In genomic region chr11:83156150-83156995, GRCh38 we compare ENCODE assay signal across 8 cellular contexts. TPM values are rescaled to one million over a fixed set of nuclear protein-coding genes. Genes with fewer than 3 reads are reported as not detected.
A peak's percentile ranks its signal among the peaks of the same experiment; 100 is the strongest.
DNase-seq lines count a peak whose midpoint lies in the region; ATAC-seq, FAIRE-seq and TF ChIP-seq lines count a peak whose summit lies in the region.

No MANE protein-coding gene starts in this region.

- H3K4me3 ChIP-seq in GM23338, result peak overlapping the region; percentile 87
- peak overlapping the region; percentile 77 for H3K4me3 ChIP-seq in fibroblast of pulmonary artery (replicated peaks; ENCODE audit: low read depth, low read length)

- H3K79me2 ChIP-seq in GM23338 (replicated peaks; ENCODE audit: insufficient read depth), result peaks cover 44% of the 10 kb centered on the region

- H3K27ac ChIP-seq in GM23338 (ENCODE audit: low read depth), result peak overlapping the region; percentile 95

- no peaks in the 10 kb centered on the region for H3K27me3 ChIP-seq in GM23338 (ENCODE audit: insufficient read depth)

- DNase-seq in EH (ENCODE audit: low read depth) (peak; percentile 100), GM23338 (ENCODE audit: low spot score) (peak; percentile 100), Kasumi-1 (lab: John Stamatoyannopoulos, UW) (peak; percentile 99), RCC 7860 (ENCODE audit: low spot score) (peak; percentile 99), activated gamma-delta T cell (lab: John Stamatoyannopoulos, UW) (peak; percentile 70), fibroblast of pulmonary artery (ENCODE audit: low read depth) (peak; percentile 100), natural killer cell (peak; percentile 93), superior temporal gyrus (ENCODE audit: extremely low spot score) (peak; percentile 100)

- ATAC-seq in GM23338 (peak; percentile 91), natural killer cell (peak; percentile 83 to 95 (median 87))

- H3F3A ChIP-seq in GM23338 (replicated peaks; ENCODE audit: low read depth), result no peaks in the 10 kb centered on the region

- intact Hi-C loops in natural killer cell (cut with micrococcal nuclease), result loop anchor here (1.0 to 2.0 kb wide), 6 partner anchors 38 to 255 kb away; partner anchors contain the start of genes DDIAS and RAB30

- H3K4me2 ChIP-seq in GM23338, result peak overlapping the region; percentile 90

- H3K4me3 Mint-ChIP-seq in GM23338, result peak overlapping the region; percentile 100
- H3K4me3 Mint-ChIP-seq in natural killer cell, result peak overlapping the region; percentile 95

- H3K27me3 Mint-ChIP-seq in GM23338 (ENCODE audit: insufficient read depth, low read depth, poor library complexity) (peaks cover 8% of the 10 kb centered on the region), natural killer cell (ENCODE audit: low read depth in 2 of 2) (no peaks in the 10 kb centered on the region)

- peak; percentile 92 for FAIRE-seq in RCC 7860 (lab: Jason Lieb, UNC)

- peak overlapping the region; percentile 92 for H2AFZ ChIP-seq in GM23338

- H3K4me1 Mint-ChIP-seq in GM23338 (peaks cover 15% of the 10 kb centered on the region), natural killer cell (peaks cover 30 to 33% of the 10 kb centered on the region in 2 donors)

- H3K27ac Mint-ChIP-seq in GM23338 (peak overlapping the region; percentile 85), natural killer cell (peak overlapping the region; percentile 99 to 100)

- H3K9me2 ChIP-seq in GM23338 (ENCODE audit: insufficient read depth), result no peaks in the 10 kb centered on the region

- peaks cover 19% of the 10 kb centered on the region for H4K20me1 ChIP-seq in GM23338 (replicated peaks; ENCODE audit: insufficient read depth)

- H3K4me1 ChIP-seq in GM23338 (ENCODE audit: insufficient read depth), result peaks cover 8% of the 10 kb centered on the region

- peaks cover 41% of the 10 kb centered on the region for H3K36me3 Mint-ChIP-seq in GM23338 (ENCODE audit: low read depth)
- H3K36me3 Mint-ChIP-seq in natural killer cell, result peaks cover 7% of the 10 kb centered on the region

- 0 out of 2 replicates have a peak, but pooled peaks cover 5% of the 10 kb centered on the region for H3K36me3 ChIP-seq in GM23338 (ENCODE audit: insufficient read depth)

- TF ChIP-seq CTCF in GM23338 (conservative IDR thresholded peaks at IDR 0.05; ENCODE audit: low read depth in 2 of 2) (no peak), fibroblast of pulmonary artery (IDR thresholded peaks at IDR 0.05; ENCODE audit: low read length, missing control alignments) (no peak), natural killer cell (IDR thresholded peaks at IDR 0.05) (no peak)

- no peaks in the 10 kb centered on the region for H3K9me3 Mint-ChIP-seq in GM23338
- no peaks in the 10 kb centered on the region for H3K9me3 Mint-ChIP-seq in natural killer cell

TF ChIP-seq in GM23338, 12 proteins besides CTCF, POLR2A, EP300 and RAD21:
- peak; percentile 84; the same call in 1 of the 2 replicates for TF ChIP-seq CREB1 (CRISPR knock-in tag; IDR thresholded peaks at IDR 0.05; ENCODE audit: low read depth)
- no peak for TF ChIP-seq ZNF331 (CRISPR knock-in tag; IDR thresholded peaks at IDR 0.05; ENCODE audit: low read depth)
- TF ChIP-seq POLR2AphosphoS5 (IDR thresholded peaks at IDR 0.05; ENCODE audit: low read depth), result peak; percentile 56
TF ChIP-seq in GM23338: peak in this region for 2.

RNA-seq across cellular contexts. Expression of gene PCF11, which starts 0.6 kb away (rescaled TPM):
- total RNA-seq in GM23338 (2014; rRNA removed; shearing (Covaris generic)), result 44.2 and 47.0 TPM in 2 replicates
- 18.7 and 23.0 TPM in 2 replicates for polyA plus RNA-seq in GM23338 (2016; fragmentation: Nextera tagmentation; extraction: Ambion mirVana)
- 100 to 1,000 TPM; 161 to 190 (median 161) TPM for total RNA-seq in natural killer cell

RNA-seq across cellular contexts. Expression of gene ANKRD42, which starts 37.1 kb away (rescaled TPM):
- total RNA-seq in GM23338 (2014; rRNA removed; shearing (Covaris generic)), result 5.7 and 7.1 TPM in 2 replicates
- polyA plus RNA-seq in GM23338 (2016; fragmentation: Nextera tagmentation; extraction: Ambion mirVana), result 3.9 and 5.3 TPM in 2 replicates
- total RNA-seq in natural killer cell, result 10 to 100 TPM; 10.4 to 13.3 (median 11.6) TPM

Comparison
In these comparisons a context has a peak if more than half of its experiments do, and no peak if none do; other contexts are left out.
1. Peak in every context shown above with its lines: DNase-seq, ATAC-seq, H3K4me3 ChIP-seq and H3K27ac ChIP-seq.